Comparison of ENCODE assay signal across 1 cellular context in the genomic region with DNA sequence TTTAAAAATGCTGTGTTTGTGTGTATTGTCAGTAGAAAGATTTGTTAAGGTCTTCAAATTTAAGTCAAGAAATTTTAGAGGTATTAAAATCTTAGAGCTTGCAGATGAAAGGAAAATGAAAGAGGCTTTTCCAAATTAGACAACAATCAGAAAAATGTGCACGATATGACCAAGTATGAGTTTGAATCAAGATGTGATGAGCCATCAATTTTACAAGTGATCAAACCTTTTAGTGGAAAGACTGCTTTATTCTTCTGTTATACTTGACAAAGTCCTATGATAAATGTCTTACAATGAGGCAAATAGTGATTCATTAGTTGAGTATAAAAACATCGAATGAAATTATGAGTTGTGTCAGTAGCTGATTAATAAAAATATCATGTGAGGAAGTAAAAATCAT.
TF ChIP-seq lines count a peak whose summit lies in the region.

No MANE protein-coding gene starts in this region.

TF ChIP-seq in HepG2, 621 proteins besides CTCF, POLR2A, EP300 and RAD21 (continued from another document):
- TF ChIP-seq, protein P1, sequence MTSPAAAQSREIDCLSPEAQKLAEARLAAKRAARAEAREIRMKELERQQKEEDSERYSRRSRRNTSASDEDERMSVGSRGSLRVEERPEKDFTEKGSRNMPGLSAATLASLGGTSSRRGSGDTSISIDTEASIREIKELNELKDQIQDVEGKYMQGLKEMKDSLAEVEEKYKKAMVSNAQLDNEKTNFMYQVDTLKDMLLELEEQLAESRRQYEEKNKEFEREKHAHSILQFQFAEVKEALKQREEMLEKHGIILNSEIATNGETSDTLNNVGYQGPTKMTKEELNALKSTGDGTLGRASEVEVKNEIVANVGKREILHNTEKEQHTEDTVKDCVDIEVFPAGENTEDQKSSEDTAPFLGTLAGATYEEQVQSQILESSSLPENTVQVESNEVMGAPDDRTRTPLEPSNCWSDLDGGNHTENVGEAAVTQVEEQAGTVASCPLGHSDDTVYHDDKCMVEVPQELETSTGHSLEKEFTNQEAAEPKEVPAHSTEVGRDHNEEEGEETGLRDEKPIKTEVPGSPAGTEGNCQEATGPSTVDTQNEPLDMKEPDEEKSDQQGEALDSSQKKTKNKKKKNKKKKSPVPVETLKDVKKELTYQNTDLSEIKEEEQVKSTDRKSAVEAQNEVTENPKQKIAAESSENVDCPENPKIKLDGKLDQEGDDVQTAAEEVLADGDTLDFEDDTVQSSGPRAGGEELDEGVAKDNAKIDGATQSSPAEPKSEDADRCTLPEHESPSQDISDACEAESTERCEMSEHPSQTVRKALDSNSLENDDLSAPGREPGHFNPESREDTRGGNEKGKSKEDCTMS (CRISPR knock-in tag; conservative IDR thresholded peaks at IDR 0.05), result no peak
- TF ChIP-seq, protein P2, sequence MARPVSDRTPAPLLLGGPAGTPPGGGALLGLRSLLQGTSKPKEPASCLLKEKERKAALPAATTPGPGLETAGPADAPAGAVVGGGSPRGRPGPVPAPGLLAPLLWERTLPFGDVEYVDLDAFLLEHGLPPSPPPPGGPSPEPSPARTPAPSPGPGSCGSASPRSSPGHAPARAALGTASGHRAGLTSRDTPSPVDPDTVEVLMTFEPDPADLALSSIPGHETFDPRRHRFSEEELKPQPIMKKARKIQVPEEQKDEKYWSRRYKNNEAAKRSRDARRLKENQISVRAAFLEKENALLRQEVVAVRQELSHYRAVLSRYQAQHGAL (CRISPR knock-in tag; IDR thresholded peaks at IDR 0.05; ENCODE audit: not compliant biosample characterization), result no peak
- TF ChIP-seq KDM3A (CRISPR knock-in tag; IDR thresholded peaks at IDR 0.05; ENCODE audit: low read depth) (no peak), TBX3 (IDR thresholded peaks at IDR 0.05; ENCODE audit: borderline replicate concordance) (no peak), MAFK (conservative IDR thresholded peaks at IDR 0.05 in 1 of 2, IDR thresholded peaks at IDR 0.05 in 1 of 2; ENCODE audit: low read length in 2 of 2) (peak; percentile 61 to 75), MAFF (IDR thresholded peaks at IDR 0.05; ENCODE audit: low read depth, low read length) (peak; percentile 57; the same call in 1 of the 2 replicates), ZNF432 (CRISPR knock-in tag; IDR thresholded peaks at IDR 0.05; ENCODE audit: borderline replicate concordance) (no peak)
- TF ChIP-seq, protein P3, sequence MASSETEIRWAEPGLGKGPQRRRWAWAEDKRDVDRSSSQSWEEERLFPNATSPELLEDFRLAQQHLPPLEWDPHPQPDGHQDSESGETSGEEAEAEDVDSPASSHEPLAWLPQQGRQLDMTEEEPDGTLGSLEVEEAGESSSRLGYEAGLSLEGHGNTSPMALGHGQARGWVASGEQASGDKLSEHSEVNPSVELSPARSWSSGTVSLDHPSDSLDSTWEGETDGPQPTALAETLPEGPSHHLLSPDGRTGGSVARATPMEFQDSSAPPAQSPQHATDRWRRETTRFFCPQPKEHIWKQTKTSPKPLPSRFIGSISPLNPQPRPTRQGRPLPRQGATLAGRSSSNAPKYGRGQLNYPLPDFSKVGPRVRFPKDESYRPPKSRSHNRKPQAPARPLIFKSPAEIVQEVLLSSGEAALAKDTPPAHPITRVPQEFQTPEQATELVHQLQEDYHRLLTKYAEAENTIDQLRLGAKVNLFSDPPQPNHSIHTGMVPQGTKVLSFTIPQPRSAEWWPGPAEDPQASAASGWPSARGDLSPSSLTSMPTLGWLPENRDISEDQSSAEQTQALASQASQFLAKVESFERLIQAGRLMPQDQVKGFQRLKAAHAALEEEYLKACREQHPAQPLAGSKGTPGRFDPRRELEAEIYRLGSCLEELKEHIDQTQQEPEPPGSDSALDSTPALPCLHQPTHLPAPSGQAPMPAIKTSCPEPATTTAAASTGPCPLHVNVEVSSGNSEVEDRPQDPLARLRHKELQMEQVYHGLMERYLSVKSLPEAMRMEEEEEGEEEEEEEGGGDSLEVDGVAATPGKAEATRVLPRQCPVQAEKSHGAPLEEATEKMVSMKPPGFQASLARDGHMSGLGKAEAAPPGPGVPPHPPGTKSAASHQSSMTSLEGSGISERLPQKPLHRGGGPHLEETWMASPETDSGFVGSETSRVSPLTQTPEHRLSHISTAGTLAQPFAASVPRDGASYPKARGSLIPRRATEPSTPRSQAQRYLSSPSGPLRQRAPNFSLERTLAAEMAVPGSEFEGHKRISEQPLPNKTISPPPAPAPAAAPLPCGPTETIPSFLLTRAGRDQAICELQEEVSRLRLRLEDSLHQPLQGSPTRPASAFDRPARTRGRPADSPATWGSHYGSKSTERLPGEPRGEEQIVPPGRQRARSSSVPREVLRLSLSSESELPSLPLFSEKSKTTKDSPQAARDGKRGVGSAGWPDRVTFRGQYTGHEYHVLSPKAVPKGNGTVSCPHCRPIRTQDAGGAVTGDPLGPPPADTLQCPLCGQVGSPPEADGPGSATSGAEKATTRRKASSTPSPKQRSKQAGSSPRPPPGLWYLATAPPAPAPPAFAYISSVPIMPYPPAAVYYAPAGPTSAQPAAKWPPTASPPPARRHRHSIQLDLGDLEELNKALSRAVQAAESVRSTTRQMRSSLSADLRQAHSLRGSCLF (CRISPR knock-in tag; IDR thresholded peaks at IDR 0.05; ENCODE audit: borderline replicate concordance), result no peak
